In genomic region chr1:102628008-102628736, GRCh38 we compare ENCODE assay signal across 14 cellular contexts.
A peak's percentile ranks its signal among the peaks of the same experiment; 100 is the strongest.
DNase-seq lines count a peak whose midpoint lies in the region; ATAC-seq, FAIRE-seq and TF ChIP-seq lines count a peak whose summit lies in the region.
"Had no signal": no experiment of that assay in that cellular context is flagged by ENCODE, and none has a peak within 500 bp of the region (broad histone marks: within the 10 kb centered on the region; RNA-seq: fewer than 3 reads in every experiment).

No MANE protein-coding gene starts in this region.

- H3K27ac ChIP-seq in A673 (ENCODE audit: low read depth, low read length, poor library complexity, severe bottlenecking) (no peak overlapping the region), SK-N-MC (peak overlapping the region; percentile 4; the same call in 1 of the 2 replicates), keratinocyte (ENCODE audit: control insufficient read depth, insufficient read depth, low read length) (no peak overlapping the region), neural progenitor cell (no peak overlapping the region)
- H3K27ac ChIP-seq: left lung, ovary had no signal

- H3K4me2 ChIP-seq in keratinocyte (ENCODE audit: control insufficient read depth, extremely low read depth, insufficient read depth, low read depth, low read length) (peak overlapping the region; percentile 45), neural progenitor cell (no peak overlapping the region)

- FAIRE-seq in keratinocyte (lab: Jason Lieb, UNC), result no peak
- FAIRE-seq: G401.6 had no signal

- H2AFZ ChIP-seq in keratinocyte (ENCODE audit: control insufficient read depth, low read length) (peak overlapping the region; percentile 92), neural progenitor cell (replicated peaks) (no peak overlapping the region)

- H3K9me1 ChIP-seq in keratinocyte (ENCODE audit: control insufficient read depth, extremely low read depth, insufficient read depth, low read length), result no peaks in the 10 kb centered on the region

- H3F3A ChIP-seq in neural progenitor cell (ENCODE audit: low read depth), result no peaks in the 10 kb centered on the region

- POLR2A ChIA-PET in A673 (lab: Charles Lee; ENCODE audit: low non-redundant PET), result no interaction called here

- H3K4me3 Mint-ChIP-seq in natural killer cell (no peak overlapping the region), neural progenitor cell (no peak overlapping the region)

- H3K4me3 ChIP-seq in A673 (ENCODE audit: low read depth, low read length, poor library complexity, severe bottlenecking) (peak overlapping the region; percentile 18), SK-N-MC (peak overlapping the region; percentile 56), keratinocyte (ENCODE audit: control insufficient read depth in 2 of 3, extremely low read depth in 1 of 3, insufficient read depth in 2 of 3, low read depth in 1 of 3, low read length in 3 of 3) (peak overlapping the region in 1 of 3 experiments; percentile 54), neural progenitor cell (no peak overlapping the region)
- H3K4me3 ChIP-seq: left lung, ovary had no signal

- H3K4me1 Mint-ChIP-seq in natural killer cell (no peaks in the 10 kb centered on the region), neural progenitor cell (peaks cover 5% of the 10 kb centered on the region)

- H3K9me3 ChIP-seq in A673 (ENCODE audit: low read depth, low read length, poor library complexity, severe bottlenecking) (no peaks in the 10 kb centered on the region), SK-N-MC (ENCODE audit: low read depth, low read length) (no peaks in the 10 kb centered on the region), keratinocyte (ENCODE audit: control insufficient read depth, low read depth, low read length) (no peaks in the 10 kb centered on the region), neural progenitor cell (ENCODE audit: low read depth) (no peaks in the 10 kb centered on the region)
- H3K9me3 ChIP-seq: ovary had no signal

- H3K4me1 ChIP-seq in A673 (ENCODE audit: insufficient read depth, low read length, poor library complexity, severe bottlenecking) (no peaks in the 10 kb centered on the region), keratinocyte (ENCODE audit: control insufficient read depth, extremely low read depth, insufficient read depth, low read length) (no peaks in the 10 kb centered on the region), neural progenitor cell (no peaks in the 10 kb centered on the region)
- H3K4me1 ChIP-seq: left lung had no signal

- H3K36me3 ChIP-seq in A673 (ENCODE audit: insufficient read depth, low read length, poor library complexity, severe bottlenecking) (no peaks in the 10 kb centered on the region), SK-N-MC (ENCODE audit: insufficient read depth, low read length) (no peaks in the 10 kb centered on the region), keratinocyte (ENCODE audit: control insufficient read depth in 2 of 2, extremely low read depth in 1 of 2, insufficient read depth in 2 of 2, low read length in 2 of 2) (no peaks in the 10 kb centered on the region), neural progenitor cell (no peaks in the 10 kb centered on the region)
- H3K36me3 ChIP-seq: left lung, ovary had no signal

- no TSS peak for BruUV-seq in A673 (replicated peaks; lab: Mats Ljungman, UMichigan)

- H3K9ac ChIP-seq in SK-N-MC (ENCODE audit: insufficient read length), result peak overlapping the region; percentile 27
- no peak overlapping the region for H3K9ac ChIP-seq in keratinocyte (ENCODE audit: control insufficient read depth, extremely low read depth, insufficient read depth, low read length)
- no peak overlapping the region for H3K9ac ChIP-seq in neural progenitor cell

- H3K79me2 ChIP-seq in keratinocyte (ENCODE audit: control insufficient read depth, insufficient read depth, low read length) (no peaks in the 10 kb centered on the region), neural progenitor cell (ENCODE audit: low read depth) (no peaks in the 10 kb centered on the region)

- no peak overlapping the region for H3K27ac Mint-ChIP-seq in natural killer cell
- H3K27ac Mint-ChIP-seq in neural progenitor cell, result no peak overlapping the region

- peak; percentile 37 for DNase-seq in A673 (ENCODE audit: low spot score)
- peak; percentile 9 for DNase-seq in NCI-H1694 treated with DMSO at 0.1 percent for 48 hours (lab: John Stamatoyannopoulos, UW)
- DNase-seq in SK-N-MC (ENCODE audit: low read depth, low spot score), result no peak
- no peak for DNase-seq in keratinocyte (ENCODE audit: low read depth, low spot score)
- DNase-seq in NK-92 (lab: John Stamatoyannopoulos, UW; ENCODE audit: unreplicated experiment), result no peak
- no peak for DNase-seq in natural killer cell
- DNase-seq in activated T-cell treated with anti-CD3 and anti-CD28 coated beads, Interleukin-2, amount 50 U/mL, for 48 hours, result no peak
- no peak for DNase-seq in neural progenitor cell (ENCODE audit: low spot score)
- DNase-seq: activated naive CD4-positive, alpha-beta T cell; cerebellar nuclear complex; left lung; NCI-H2029 treated with DMSO at 0.1 percent for 48 hours; ovary had no signal

- dilution Hi-C loops in keratinocyte (cut with MboI; ENCODE audit: extremely low pct_ligation_motif_present, low sequenced_read_pairs), result no loop called here

- ATAC-seq in natural killer cell, result no peak
- ATAC-seq: left lung had no signal

- H3K36me3 Mint-ChIP-seq in natural killer cell, result no peaks in the 10 kb centered on the region
- H3K36me3 Mint-ChIP-seq in neural progenitor cell, result no peaks in the 10 kb centered on the region

- H3K27me3 Mint-ChIP-seq in natural killer cell (ENCODE audit: low read depth in 2 of 2) (no peaks in the 10 kb centered on the region), neural progenitor cell (ENCODE audit: insufficient read depth, low read depth) (no peaks in the 10 kb centered on the region)

- TF ChIP-seq CTCF in A673 (conservative IDR thresholded peaks at IDR 0.05; ENCODE audit: low read depth, low read length) (no peak), keratinocyte (optimal IDR thresholded peaks at IDR 0.05 in 1 of 3, IDR thresholded peaks at IDR 0.05 in 1 of 3, conservative IDR thresholded peaks at IDR 0.05 in 1 of 3; ENCODE audit: extremely low read depth in 1 of 3, insufficient read depth in 2 of 3, low read length in 3 of 3) (peak in 1 of 3 experiments; percentile 31), natural killer cell (IDR thresholded peaks at IDR 0.05) (no peak), neural progenitor cell (IDR thresholded peaks at IDR 0.05) (no peak)

- intact Hi-C loops in A673 (cut with micrococcal nuclease; ENCODE audit: unreplicated experiment), result no loop called here
- intact Hi-C loops in natural killer cell (cut with micrococcal nuclease), result no loop called here

- H3K9me3 Mint-ChIP-seq in natural killer cell (peaks cover 2 to 14% of the 10 kb centered on the region in 2 donors), neural progenitor cell (no peaks in the 10 kb centered on the region)

- CTCF ChIA-PET in A673 (lab: Charles Lee), result no interaction called here

- no peaks in the 10 kb centered on the region for H3K27me3 ChIP-seq in A673 (replicated peaks; ENCODE audit: insufficient read depth, low read depth, low read length, poor library complexity)
- no peaks in the 10 kb centered on the region for H3K27me3 ChIP-seq in keratinocyte (ENCODE audit: control insufficient read depth, extremely low read depth, insufficient read depth, low read length)
- H3K27me3 ChIP-seq in neural progenitor cell, result no peaks in the 10 kb centered on the region
- H3K27me3 ChIP-seq: left lung, ovary had no signal

- H4K20me1 ChIP-seq in keratinocyte (ENCODE audit: control insufficient read depth, extremely low read depth, insufficient read depth, low read length), result no peaks in the 10 kb centered on the region
- H4K20me1 ChIP-seq in neural progenitor cell (ENCODE audit: low read depth), result no peaks in the 10 kb centered on the region

Comparison
In these comparisons a context has a peak if more than half of its experiments do, and no peak if none do; other contexts are left out.
1. DNase-seq: peak in A673 (single experiment) and NCI-H1694 treated with DMSO at 0.1 percent for 48 hours (single experiment); none in SK-N-MC (single experiment), keratinocyte (single experiment), NK-92 (single experiment), natural killer cell (single experiment), activated T-cell treated with anti-CD3 and anti-CD28 coated beads, Interleukin-2, amount 50 U/mL, for 48 hours (0 of 2) and neural progenitor cell (single experiment).